In the genomic region with DNA sequence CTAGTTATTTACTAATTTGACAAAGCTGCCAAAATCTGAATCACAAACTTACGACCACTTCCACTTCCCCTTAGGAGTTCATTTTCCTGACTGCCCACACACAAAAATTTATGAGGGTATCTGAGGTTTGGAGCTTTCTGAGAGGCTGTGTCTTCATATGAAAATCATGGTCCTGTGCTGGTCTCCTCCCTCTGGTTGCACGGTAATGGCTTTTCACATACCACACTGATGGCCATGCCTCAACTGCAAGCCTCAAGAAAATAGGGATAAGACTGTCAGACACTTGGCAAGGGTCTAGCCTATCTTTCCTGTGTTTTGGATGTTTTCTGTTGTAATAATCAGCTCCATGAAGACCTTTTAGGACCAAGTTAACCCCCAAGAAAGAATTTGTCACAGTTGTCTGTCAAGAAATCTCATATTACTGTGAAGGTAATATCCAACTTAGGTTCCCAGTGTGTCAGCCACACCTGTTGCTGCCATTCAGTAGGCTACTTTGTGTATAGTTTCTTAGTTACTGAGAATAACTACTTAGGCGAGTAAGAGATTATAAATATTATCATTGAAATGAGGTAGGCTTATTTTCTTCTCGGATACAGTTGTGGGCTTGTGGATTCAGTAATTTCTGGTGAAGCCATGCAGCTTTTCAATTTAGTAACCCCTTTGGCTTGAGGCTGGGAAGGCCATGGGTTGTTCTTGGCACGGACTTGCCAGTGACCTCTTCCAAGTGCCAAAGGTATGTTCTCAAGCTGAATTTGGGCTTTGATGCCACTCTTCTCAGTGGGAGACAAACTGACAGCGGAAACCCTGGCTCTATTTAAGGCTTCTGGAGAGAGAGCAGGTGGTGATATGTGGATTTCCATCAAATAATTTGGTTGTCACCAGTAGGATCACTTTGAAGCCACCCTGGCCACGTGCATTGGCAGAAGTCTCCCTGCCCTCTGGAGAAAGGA, we compare ENCODE assay signal across 1 cellular context.
TF ChIP-seq lines count a peak whose summit lies in the region.

No MANE protein-coding gene starts in this region.

TF ChIP-seq in GM23338, 12 proteins besides CTCF, POLR2A, EP300 and RAD21 (continued from another document):
- TF ChIP-seq ZNF462 (CRISPR knock-in tag; IDR thresholded peaks at IDR 0.05) = no peak
- TF ChIP-seq EZH2phosphoT487 (IDR thresholded peaks at IDR 0.05; ENCODE audit: unreplicated experiment) = no peak
- no peak for TF ChIP-seq STAT1 (IDR thresholded peaks at IDR 0.05; ENCODE audit: unreplicated experiment)
- no peak for TF ChIP-seq ZNF331 (CRISPR knock-in tag; IDR thresholded peaks at IDR 0.05; ENCODE audit: low read depth)
- no peak for TF ChIP-seq NANOG (IDR thresholded peaks at IDR 0.05; ENCODE audit: borderline replicate concordance)
- TF ChIP-seq, protein P1, sequence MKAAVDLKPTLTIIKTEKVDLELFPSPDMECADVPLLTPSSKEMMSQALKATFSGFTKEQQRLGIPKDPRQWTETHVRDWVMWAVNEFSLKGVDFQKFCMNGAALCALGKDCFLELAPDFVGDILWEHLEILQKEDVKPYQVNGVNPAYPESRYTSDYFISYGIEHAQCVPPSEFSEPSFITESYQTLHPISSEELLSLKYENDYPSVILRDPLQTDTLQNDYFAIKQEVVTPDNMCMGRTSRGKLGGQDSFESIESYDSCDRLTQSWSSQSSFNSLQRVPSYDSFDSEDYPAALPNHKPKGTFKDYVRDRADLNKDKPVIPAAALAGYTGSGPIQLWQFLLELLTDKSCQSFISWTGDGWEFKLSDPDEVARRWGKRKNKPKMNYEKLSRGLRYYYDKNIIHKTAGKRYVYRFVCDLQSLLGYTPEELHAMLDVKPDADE (IDR thresholded peaks at IDR 0.05) = no peak
